8 cellular contexts compared by ENCODE assay signal in genomic region chr2:26691881-26692813, GRCh38. TPM values are rescaled to one million over a fixed set of nuclear protein-coding genes. Genes with fewer than 3 reads are reported as not detected.
DNase-seq lines count a peak whose midpoint lies in the region; ATAC-seq and TF ChIP-seq lines count a peak whose summit lies in the region.

KCNK3 (plus strand) TSS chr2:26692722; CDS start chr2:26692876, 154 bp downstream.

- no peak for TF ChIP-seq POLR2A in right lobe of liver (IDR thresholded peaks at IDR 0.05)

- peak in 2 of 3 donors; percentile 4 to 13 for DNase-seq in CD4-positive, CD25-positive, alpha-beta regulatory T cell
- peak; percentile 65 for DNase-seq in NCI-H1105 (lab: John Stamatoyannopoulos, UW)
- peak; percentile 66 for DNase-seq in activated CD4-positive, alpha-beta T cell treated with anti-CD3 and anti-CD28 coated beads for 36 hours
- DNase-seq in colonic mucosa: peak; percentile 28
- peak in 1 of 3 donors; percentile 40 for DNase-seq in right lobe of liver
- DNase-seq in stimulated activated CD8-positive, alpha-beta memory T cell treated with anti-CD3 and anti-CD28 coated beads, Interleukin-12 subunit alpha, Interleukin-12 subunit beta, amount 100 ng/mL, for 4 hours (ENCODE audit: low read depth): peak; percentile 4
- DNase-seq in GM19240 (ENCODE audit: insufficient read length, low spot score): no peak
- no peak for DNase-seq in NOMO-1 treated with dmso at 0.1 percent for 144 hours (lab: John Stamatoyannopoulos, UW; ENCODE audit: unreplicated experiment)

- POLR2A ChIA-PET in activated CD4-positive, alpha-beta T cell treated with anti-CD3 and anti-CD28 coated beads for 36 hours (lab: Charles Lee): no interaction called here

- WGBS in right lobe of liver (ENCODE audit: insufficient coverage, low coverage, low lambda C conversion rate, missing lambda C conversion rate): 10% methylated on average over 20 of the region's 53 CpGs

- H3K27me3 Mint-ChIP-seq in CD4-positive, CD25-positive, alpha-beta regulatory T cell: peaks cover 70% of the 10 kb centered on the region
- H3K27me3 Mint-ChIP-seq in activated CD4-positive, alpha-beta T cell treated with anti-CD3 and anti-CD28 coated beads for 36 hours: peaks cover 51% of the 10 kb centered on the region

- H3K36me3 ChIP-seq in CD4-positive, CD25-positive, alpha-beta regulatory T cell (ENCODE audit: control insufficient read depth, insufficient read depth, low read length): no peaks in the 10 kb centered on the region
- H3K36me3 ChIP-seq in colonic mucosa (no peaks in the 10 kb centered on the region), right lobe of liver (no peaks in the 10 kb centered on the region)

- H3K4me1 ChIP-seq in CD4-positive, CD25-positive, alpha-beta regulatory T cell (ENCODE audit: control insufficient read depth, insufficient read depth, low read length, poor library complexity, severe bottlenecking): no peaks in the 10 kb centered on the region
- H3K4me1 ChIP-seq in colonic mucosa: peaks cover 5% of the 10 kb centered on the region
- H3K4me1 ChIP-seq in right lobe of liver: peaks cover 0 to 9% (median 0%) of the 10 kb centered on the region in 4 donors

- TF ChIP-seq CTCF in colonic mucosa (IDR thresholded peaks at IDR 0.05) (no peak), right lobe of liver (IDR thresholded peaks at IDR 0.05) (no peak)

- no peaks in the 10 kb centered on the region for H3K9me3 ChIP-seq in CD4-positive, CD25-positive, alpha-beta regulatory T cell (ENCODE audit: control insufficient read depth in 2 of 2, low read length in 2 of 2)
- no peaks in the 10 kb centered on the region for H3K9me3 ChIP-seq in colonic mucosa
- H3K9me3 ChIP-seq in right lobe of liver: no peaks in the 10 kb centered on the region

- peaks cover 0 to 10% (median 3%) of the 10 kb centered on the region in 4 donors for H3K4me1 Mint-ChIP-seq in CD4-positive, CD25-positive, alpha-beta regulatory T cell
- peaks cover 3% of the 10 kb centered on the region for H3K4me1 Mint-ChIP-seq in activated CD4-positive, alpha-beta T cell treated with anti-CD3 and anti-CD28 coated beads for 36 hours

- H3K4me3 ChIP-seq in CD4-positive, CD25-positive, alpha-beta regulatory T cell (ENCODE audit: low read depth, low read length): no peak within 1 kb of the TSS
- peak within 1 kb of the TSS; percentile 11 for H3K4me3 ChIP-seq in colonic mucosa
- H3K4me3 ChIP-seq in right lobe of liver: no peak within 1 kb of the TSS

- ATAC-seq in CD4-positive, CD25-positive, alpha-beta regulatory T cell (ENCODE audit: low read depth in 2 of 2): peak; percentile 52 to 66
- peak; percentile 80 for ATAC-seq in activated CD4-positive, alpha-beta T cell treated with anti-CD3 and anti-CD28 coated beads for 36 hours
- ATAC-seq in right lobe of liver: peak; percentile 70 to 92 (median 82)

- no peaks in the 10 kb centered on the region for H3K36me3 Mint-ChIP-seq in CD4-positive, CD25-positive, alpha-beta regulatory T cell
- H3K36me3 Mint-ChIP-seq in activated CD4-positive, alpha-beta T cell treated with anti-CD3 and anti-CD28 coated beads for 36 hours (ENCODE audit: low read depth): no peaks in the 10 kb centered on the region

- peak within 1 kb of the TSS in 1 of 2 donors; percentile 29 for H3K9ac ChIP-seq in colonic mucosa (ENCODE audit: low read depth in 2 of 2, low read length in 2 of 2)

- no peak within 1 kb of the TSS for H3K27ac ChIP-seq in CD4-positive, CD25-positive, alpha-beta regulatory T cell (ENCODE audit: insufficient read depth, low read length, poor library complexity, severe bottlenecking)
- no peak within 1 kb of the TSS for H3K27ac ChIP-seq in colonic mucosa
- H3K27ac ChIP-seq in right lobe of liver: no peak within 1 kb of the TSS

- H3K27ac Mint-ChIP-seq in CD4-positive, CD25-positive, alpha-beta regulatory T cell: no peak within 1 kb of the TSS
- no peak within 1 kb of the TSS for H3K27ac Mint-ChIP-seq in activated CD4-positive, alpha-beta T cell treated with anti-CD3 and anti-CD28 coated beads for 36 hours

- peaks cover 0 to 3% (median 0%) of the 10 kb centered on the region in 7 donors for H3K9me3 Mint-ChIP-seq in CD4-positive, CD25-positive, alpha-beta regulatory T cell
- H3K9me3 Mint-ChIP-seq in activated CD4-positive, alpha-beta T cell treated with anti-CD3 and anti-CD28 coated beads for 36 hours (ENCODE audit: low read depth): no peaks in the 10 kb centered on the region

- intact Hi-C loops in activated CD4-positive, alpha-beta T cell treated with anti-CD3 and anti-CD28 coated beads for 36 hours (cut with DNase I, micrococcal nuclease): no loop called here
- intact Hi-C loops in colonic mucosa (cut with DNase I): no loop called here
- intact Hi-C loops in right lobe of liver (cut with DNase I): no loop called here

- CTCF ChIA-PET in activated CD4-positive, alpha-beta T cell treated with anti-CD3 and anti-CD28 coated beads for 36 hours (lab: Charles Lee): no interaction called here

- peak within 1 kb of the TSS in 2 of 4 donors; percentile 9 to 23 for H3K4me3 Mint-ChIP-seq in CD4-positive, CD25-positive, alpha-beta regulatory T cell
- no peak within 1 kb of the TSS for H3K4me3 Mint-ChIP-seq in activated CD4-positive, alpha-beta T cell treated with anti-CD3 and anti-CD28 coated beads for 36 hours

- peaks cover 28% of the 10 kb centered on the region for H3K27me3 ChIP-seq in CD4-positive, CD25-positive, alpha-beta regulatory T cell (ENCODE audit: control insufficient read depth, insufficient read depth, low read length)
- H3K27me3 ChIP-seq in colonic mucosa (peaks cover 32% of the 10 kb centered on the region), right lobe of liver (peaks cover 6 to 8% of the 10 kb centered on the region in 2 donors)

RNA-seq across cellular contexts. Expression of gene KCNK3, which starts in this region (rescaled TPM):
- not detected for total RNA-seq in CD4-positive, CD25-positive, alpha-beta regulatory T cell
- not detected for polyA plus RNA-seq in CD4-positive, CD25-positive, alpha-beta regulatory T cell
- total RNA-seq in activated CD4-positive, alpha-beta T cell treated with anti-CD3 and anti-CD28 coated beads for 36 hours: not detected
- 1 to 10 TPM; 1.2 to 1.5 TPM for total RNA-seq in colonic mucosa
- total RNA-seq in right lobe of liver: under 1 TPM; 0.18 to 0.43 (median 0.33) TPM

Comparison
In these comparisons a context has a peak if more than half of its experiments do, and no peak if none do; other contexts are left out.
1. Peak in DNase-seq and ATAC-seq in CD4-positive, CD25-positive, alpha-beta regulatory T cell; RNA of the gene not detected or under 1 TPM.
2. Peak in DNase-seq and ATAC-seq in activated CD4-positive, alpha-beta T cell treated with anti-CD3 and anti-CD28 coated beads for 36 hours; RNA of the gene not detected or under 1 TPM.
3. Peak in ATAC-seq in right lobe of liver; RNA of the gene not detected or under 1 TPM.
4. DNase-seq: peak in NCI-H1105 (single experiment), colonic mucosa (single experiment) and stimulated activated CD8-positive, alpha-beta memory T cell treated with anti-CD3 and anti-CD28 coated beads, Interleukin-12 subunit alpha, Interleukin-12 subunit beta, amount 100 ng/mL, for 4 hours (single experiment); none in GM19240 (single experiment) and NOMO-1 treated with dmso at 0.1 percent for 144 hours (single experiment).
5. Peak in every context shown above with its lines, with median percentiles within 50 percentile points of each other: ATAC-seq.